26 cellular contexts compared by ENCODE assay signal in genomic region chr16:77777745-77778144, GRCh38. TPM values are rescaled to one million over a fixed set of nuclear protein-coding genes. Genes with fewer than 3 reads are reported as not detected.
"Had no signal": no experiment of that assay in that cellular context is flagged by ENCODE, and none has a peak within 500 bp of the region (broad histone marks: within the 10 kb centered on the region; RNA-seq: fewer than 3 reads in every experiment).

No MANE protein-coding gene starts in this region.

- H3K27me3 ChIP-seq: colonic mucosa, esophagus squamous epithelium, gastrocnemius medialis, heart right ventricle had no signal

- H3K4me1 ChIP-seq: colonic mucosa, esophagus squamous epithelium, gastrocnemius medialis, heart right ventricle, left ventricle myocardium inferior, lower lobe of right lung had no signal

- H3K9me3 Mint-ChIP-seq: dendritic cell treated with granulocyte-macrophage colony-stimulating factor and Interleukin-4, amounts not matched to agents 40 ng/mL and 50 ng/mL, for 4 days; effector memory CD8-positive, alpha-beta T cell; endodermal cell; mesothelial cell of epicardium; naive B cell had no signal

- H3K27ac Mint-ChIP-seq: dendritic cell treated with granulocyte-macrophage colony-stimulating factor and Interleukin-4, amounts not matched to agents 40 ng/mL and 50 ng/mL, for 4 days; effector memory CD8-positive, alpha-beta T cell; endodermal cell; mesothelial cell of epicardium had no signal

- DNase-seq: colonic mucosa; cortex of kidney; effector CD8-positive, alpha-beta T cell; effector memory CD8-positive, alpha-beta T cell; endodermal cell; erythroblast; esophagus squamous epithelium; foreskin fibroblast; foreskin melanocyte; gastrocnemius medialis; glutamatergic neuron; head of caudate nucleus; heart right ventricle; hippocampal formation; left cardiac atrium; left ventricle myocardium inferior; lower lobe of right lung; mesenchymal stem cell; mucosa of descending colon; naive B cell had no signal

- ATAC-seq: effector memory CD8-positive, alpha-beta T cell; esophagus mucosa; gastrocnemius medialis; heart right ventricle; left cardiac atrium; lower lobe of right lung; mucosa of descending colon had no signal

- H3K4me1 Mint-ChIP-seq: endodermal cell, naive B cell had no signal

- H3K4me3 Mint-ChIP-seq: dendritic cell treated with granulocyte-macrophage colony-stimulating factor and Interleukin-4, amounts not matched to agents 40 ng/mL and 50 ng/mL, for 4 days; effector memory CD8-positive, alpha-beta T cell; endodermal cell; mesothelial cell of epicardium; naive B cell had no signal

- H3K4me3 ChIP-seq: colonic mucosa, esophagus squamous epithelium, gastrocnemius medialis, heart right ventricle, left ventricle myocardium inferior, lower lobe of right lung, mucosa of descending colon had no signal

- H3K27ac ChIP-seq: colonic mucosa, epithelial cell of prostate, esophagus squamous epithelium, gastrocnemius medialis, heart right ventricle, left ventricle myocardium inferior, lower lobe of right lung had no signal

- H3K9me3 ChIP-seq: colonic mucosa, esophagus squamous epithelium, gastrocnemius medialis, heart right ventricle, left ventricle myocardium inferior, lower lobe of right lung, mucosa of descending colon had no signal

- H3K27me3 Mint-ChIP-seq: dendritic cell treated with granulocyte-macrophage colony-stimulating factor and Interleukin-4, amounts not matched to agents 40 ng/mL and 50 ng/mL, for 4 days had no signal

- H3K36me3 Mint-ChIP-seq: mesothelial cell of epicardium, naive B cell had no signal

- H3K36me3 ChIP-seq: colonic mucosa, esophagus squamous epithelium, gastrocnemius medialis, heart right ventricle, left ventricle myocardium inferior, lower lobe of right lung had no signal

RNA-seq across cellular contexts. Expression of gene VAT1L, which starts 10.6 kb away (rescaled TPM):
- total RNA-seq: myocyte had no signal
- polyA plus RNA-seq: keratinocyte had no signal
